In the genomic region with DNA sequence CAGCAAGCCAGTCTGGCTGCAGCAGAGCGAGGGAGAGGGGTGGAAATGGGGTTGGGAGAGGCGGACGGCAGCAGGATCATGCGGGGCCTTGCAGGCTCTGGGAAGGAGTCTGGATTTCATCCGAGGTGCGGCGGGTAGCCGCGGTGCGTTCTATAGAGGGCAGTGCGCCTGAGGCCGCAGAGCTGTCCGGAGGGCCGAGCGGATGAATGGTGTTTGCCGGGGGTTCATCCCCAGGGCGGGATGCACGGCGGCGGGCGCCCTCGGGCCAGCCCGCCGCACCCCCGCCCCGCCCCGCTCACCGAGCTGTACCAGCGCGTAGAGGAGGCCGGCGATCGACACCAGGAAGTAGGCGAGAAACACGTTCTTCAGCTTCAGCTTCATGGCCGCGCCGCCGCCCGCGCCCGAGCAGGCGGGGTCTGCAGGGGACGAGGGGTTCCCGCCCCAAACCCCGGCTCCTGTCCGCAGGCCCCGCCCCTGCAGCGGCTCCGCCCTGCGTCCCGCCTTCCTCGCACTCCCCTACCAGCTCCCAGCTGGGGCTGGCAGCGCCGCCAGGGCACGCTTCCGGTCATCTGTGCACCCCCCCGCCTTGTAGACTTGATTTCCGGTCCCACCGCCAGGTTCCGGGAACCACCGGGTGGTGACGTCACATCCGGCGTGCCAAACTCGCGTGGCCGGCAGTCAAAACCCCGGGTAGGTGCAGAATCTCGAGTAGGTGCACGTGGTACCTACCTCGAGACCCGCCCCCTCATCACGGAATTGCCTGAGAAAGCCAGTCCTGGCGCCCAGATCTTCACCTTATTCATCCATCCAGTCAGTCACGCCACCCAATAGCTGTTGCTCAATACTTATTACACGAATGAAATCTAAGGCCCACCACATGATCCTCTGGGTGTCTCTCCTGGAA, we compare ENCODE assay signal across 1 cellular context.
TF ChIP-seq lines count a peak whose summit lies in the region.

A gene (minus strand): TSS at position 420 of the 904 bp plus-strand sequence. CDS start 39 bp downstream, at position 381.

TF ChIP-seq in K562, 482 proteins besides CTCF, POLR2A, EP300 and RAD21 (continued from another document and continues in another):
- TF ChIP-seq, protein P1, sequence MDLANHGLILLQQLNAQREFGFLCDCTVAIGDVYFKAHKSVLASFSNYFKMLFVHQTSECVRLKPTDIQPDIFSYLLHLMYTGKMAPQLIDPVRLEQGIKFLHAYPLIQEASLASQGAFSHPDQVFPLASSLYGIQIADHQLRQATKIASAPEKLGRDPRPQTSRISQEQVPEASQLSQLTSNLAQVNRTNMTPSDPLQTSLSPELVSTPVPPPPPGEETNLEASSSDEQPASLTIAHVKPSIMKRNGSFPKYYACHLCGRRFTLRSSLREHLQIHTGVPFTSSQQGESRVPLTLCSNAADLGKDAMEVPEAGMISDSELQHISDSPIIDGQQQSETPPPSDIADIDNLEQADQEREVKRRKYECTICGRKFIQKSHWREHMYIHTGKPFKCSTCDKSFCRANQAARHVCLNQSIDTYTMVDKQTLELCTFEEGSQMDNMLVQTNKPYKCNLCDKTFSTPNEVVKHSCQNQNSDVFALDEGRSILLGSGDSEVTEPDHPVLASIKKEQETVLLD (IDR thresholded peaks at IDR 0.05): 0 out of 2 replicates have a peak, but pooled peaks have one; percentile 64
- peak; percentile 74; the same call in 1 of the 2 replicates for TF ChIP-seq MTA3 (IDR thresholded peaks at IDR 0.05; ENCODE audit: borderline replicate concordance)
- TF ChIP-seq E2F3 (CRISPR knock-in tag; IDR thresholded peaks at IDR 0.05): peak; percentile 71; the same call in 1 of the 2 replicates
- peak; percentile 63; the same call in 1 of the 2 replicates for TF ChIP-seq XRCC5 (IDR thresholded peaks at IDR 0.05; ENCODE audit: low read depth, low read length)
- no peak for TF ChIP-seq HDAC6 (IDR thresholded peaks at IDR 0.05; ENCODE audit: low read depth, low read length)
- TF ChIP-seq, protein P2, sequence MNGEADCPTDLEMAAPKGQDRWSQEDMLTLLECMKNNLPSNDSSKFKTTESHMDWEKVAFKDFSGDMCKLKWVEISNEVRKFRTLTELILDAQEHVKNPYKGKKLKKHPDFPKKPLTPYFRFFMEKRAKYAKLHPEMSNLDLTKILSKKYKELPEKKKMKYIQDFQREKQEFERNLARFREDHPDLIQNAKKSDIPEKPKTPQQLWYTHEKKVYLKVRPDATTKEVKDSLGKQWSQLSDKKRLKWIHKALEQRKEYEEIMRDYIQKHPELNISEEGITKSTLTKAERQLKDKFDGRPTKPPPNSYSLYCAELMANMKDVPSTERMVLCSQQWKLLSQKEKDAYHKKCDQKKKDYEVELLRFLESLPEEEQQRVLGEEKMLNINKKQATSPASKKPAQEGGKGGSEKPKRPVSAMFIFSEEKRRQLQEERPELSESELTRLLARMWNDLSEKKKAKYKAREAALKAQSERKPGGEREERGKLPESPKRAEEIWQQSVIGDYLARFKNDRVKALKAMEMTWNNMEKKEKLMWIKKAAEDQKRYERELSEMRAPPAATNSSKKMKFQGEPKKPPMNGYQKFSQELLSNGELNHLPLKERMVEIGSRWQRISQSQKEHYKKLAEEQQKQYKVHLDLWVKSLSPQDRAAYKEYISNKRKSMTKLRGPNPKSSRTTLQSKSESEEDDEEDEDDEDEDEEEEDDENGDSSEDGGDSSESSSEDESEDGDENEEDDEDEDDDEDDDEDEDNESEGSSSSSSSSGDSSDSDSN (IDR thresholded peaks at IDR 0.05; ENCODE audit: borderline replicate concordance in 1 of 2, low read depth in 2 of 2, low read length in 2 of 2): no peak
- TF ChIP-seq, protein P3, sequence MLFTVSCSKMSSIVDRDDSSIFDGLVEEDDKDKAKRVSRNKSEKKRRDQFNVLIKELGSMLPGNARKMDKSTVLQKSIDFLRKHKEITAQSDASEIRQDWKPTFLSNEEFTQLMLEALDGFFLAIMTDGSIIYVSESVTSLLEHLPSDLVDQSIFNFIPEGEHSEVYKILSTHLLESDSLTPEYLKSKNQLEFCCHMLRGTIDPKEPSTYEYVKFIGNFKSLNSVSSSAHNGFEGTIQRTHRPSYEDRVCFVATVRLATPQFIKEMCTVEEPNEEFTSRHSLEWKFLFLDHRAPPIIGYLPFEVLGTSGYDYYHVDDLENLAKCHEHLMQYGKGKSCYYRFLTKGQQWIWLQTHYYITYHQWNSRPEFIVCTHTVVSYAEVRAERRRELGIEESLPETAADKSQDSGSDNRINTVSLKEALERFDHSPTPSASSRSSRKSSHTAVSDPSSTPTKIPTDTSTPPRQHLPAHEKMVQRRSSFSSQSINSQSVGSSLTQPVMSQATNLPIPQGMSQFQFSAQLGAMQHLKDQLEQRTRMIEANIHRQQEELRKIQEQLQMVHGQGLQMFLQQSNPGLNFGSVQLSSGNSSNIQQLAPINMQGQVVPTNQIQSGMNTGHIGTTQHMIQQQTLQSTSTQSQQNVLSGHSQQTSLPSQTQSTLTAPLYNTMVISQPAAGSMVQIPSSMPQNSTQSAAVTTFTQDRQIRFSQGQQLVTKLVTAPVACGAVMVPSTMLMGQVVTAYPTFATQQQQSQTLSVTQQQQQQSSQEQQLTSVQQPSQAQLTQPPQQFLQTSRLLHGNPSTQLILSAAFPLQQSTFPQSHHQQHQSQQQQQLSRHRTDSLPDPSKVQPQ (CRISPR knock-in tag; IDR thresholded peaks at IDR 0.05; ENCODE audit: borderline replicate concordance): no peak
- 0 out of 2 replicates have a peak, but pooled peaks have one; percentile 27 for TF ChIP-seq TCF3 (CRISPR knock-in tag; IDR thresholded peaks at IDR 0.05)
- TF ChIP-seq CBX2 (IDR thresholded peaks at IDR 0.05; ENCODE audit: insufficient read depth, low read length, poor library complexity, severe bottlenecking): no peak
- TF ChIP-seq CHD4 (IDR thresholded peaks at IDR 0.05; ENCODE audit: insufficient read depth, insufficient replicate concordance, low read depth, low read length, poor library complexity, severe bottlenecking): no peak
- no peak for TF ChIP-seq NR4A1 (CRISPR knock-in tag; IDR thresholded peaks at IDR 0.05)
- no peak for TF ChIP-seq NR4A1 (tag; IDR thresholded peaks at IDR 0.05)
- TF ChIP-seq, protein P4, sequence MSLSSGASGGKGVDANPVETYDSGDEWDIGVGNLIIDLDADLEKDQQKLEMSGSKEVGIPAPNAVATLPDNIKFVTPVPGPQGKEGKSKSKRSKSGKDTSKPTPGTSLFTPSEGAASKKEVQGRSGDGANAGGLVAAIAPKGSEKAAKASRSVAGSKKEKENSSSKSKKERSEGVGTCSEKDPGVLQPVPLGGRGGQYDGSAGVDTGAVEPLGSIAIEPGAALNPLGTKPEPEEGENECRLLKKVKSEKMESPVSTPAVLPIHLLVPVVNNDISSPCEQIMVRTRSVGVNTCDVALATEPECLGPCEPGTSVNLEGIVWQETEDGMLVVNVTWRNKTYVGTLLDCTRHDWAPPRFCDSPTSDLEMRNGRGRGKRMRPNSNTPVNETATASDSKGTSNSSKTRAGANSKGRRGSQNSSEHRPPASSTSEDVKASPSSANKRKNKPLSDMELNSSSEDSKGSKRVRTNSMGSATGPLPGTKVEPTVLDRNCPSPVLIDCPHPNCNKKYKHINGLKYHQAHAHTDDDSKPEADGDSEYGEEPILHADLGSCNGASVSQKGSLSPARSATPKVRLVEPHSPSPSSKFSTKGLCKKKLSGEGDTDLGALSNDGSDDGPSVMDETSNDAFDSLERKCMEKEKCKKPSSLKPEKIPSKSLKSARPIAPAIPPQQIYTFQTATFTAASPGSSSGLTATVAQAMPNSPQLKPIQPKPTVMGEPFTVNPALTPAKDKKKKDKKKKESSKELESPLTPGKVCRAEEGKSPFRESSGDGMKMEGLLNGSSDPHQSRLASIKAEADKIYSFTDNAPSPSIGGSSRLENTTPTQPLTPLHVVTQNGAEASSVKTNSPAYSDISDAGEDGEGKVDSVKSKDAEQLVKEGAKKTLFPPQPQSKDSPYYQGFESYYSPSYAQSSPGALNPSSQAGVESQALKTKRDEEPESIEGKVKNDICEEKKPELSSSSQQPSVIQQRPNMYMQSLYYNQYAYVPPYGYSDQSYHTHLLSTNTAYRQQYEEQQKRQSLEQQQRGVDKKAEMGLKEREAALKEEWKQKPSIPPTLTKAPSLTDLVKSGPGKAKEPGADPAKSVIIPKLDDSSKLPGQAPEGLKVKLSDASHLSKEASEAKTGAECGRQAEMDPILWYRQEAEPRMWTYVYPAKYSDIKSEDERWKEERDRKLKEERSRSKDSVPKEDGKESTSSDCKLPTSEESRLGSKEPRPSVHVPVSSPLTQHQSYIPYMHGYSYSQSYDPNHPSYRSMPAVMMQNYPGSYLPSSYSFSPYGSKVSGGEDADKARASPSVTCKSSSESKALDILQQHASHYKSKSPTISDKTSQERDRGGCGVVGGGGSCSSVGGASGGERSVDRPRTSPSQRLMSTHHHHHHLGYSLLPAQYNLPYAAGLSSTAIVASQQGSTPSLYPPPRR (CRISPR knock-in tag; IDR thresholded peaks at IDR 0.05; ENCODE audit: borderline replicate concordance): 0 out of 2 replicates have a peak, but pooled peaks have one; percentile 44
- peak; percentile 86 for TF ChIP-seq PHF20 (IDR thresholded peaks at IDR 0.05; ENCODE audit: partially characterized antibody)
- TF ChIP-seq ETV1 (tag; conservative IDR thresholded peaks at IDR 0.05; ENCODE audit: low read depth): peak; percentile 99
- TF ChIP-seq, protein P5, sequence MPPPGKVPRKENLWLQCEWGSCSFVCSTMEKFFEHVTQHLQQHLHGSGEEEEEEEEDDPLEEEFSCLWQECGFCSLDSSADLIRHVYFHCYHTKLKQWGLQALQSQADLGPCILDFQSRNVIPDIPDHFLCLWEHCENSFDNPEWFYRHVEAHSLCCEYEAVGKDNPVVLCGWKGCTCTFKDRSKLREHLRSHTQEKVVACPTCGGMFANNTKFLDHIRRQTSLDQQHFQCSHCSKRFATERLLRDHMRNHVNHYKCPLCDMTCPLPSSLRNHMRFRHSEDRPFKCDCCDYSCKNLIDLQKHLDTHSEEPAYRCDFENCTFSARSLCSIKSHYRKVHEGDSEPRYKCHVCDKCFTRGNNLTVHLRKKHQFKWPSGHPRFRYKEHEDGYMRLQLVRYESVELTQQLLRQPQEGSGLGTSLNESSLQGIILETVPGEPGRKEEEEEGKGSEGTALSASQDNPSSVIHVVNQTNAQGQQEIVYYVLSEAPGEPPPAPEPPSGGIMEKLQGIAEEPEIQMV (tag; conservative IDR thresholded peaks at IDR 0.05; ENCODE audit: low read depth): no peak
- peak; percentile 75; the same call in 1 of the 2 replicates for TF ChIP-seq ZNF830 (CRISPR knock-in tag; IDR thresholded peaks at IDR 0.05)
- no peak for TF ChIP-seq ZC3H8 (IDR thresholded peaks at IDR 0.05)
- peak; percentile 99 for TF ChIP-seq POLR2AphosphoS2 (IDR thresholded peaks at IDR 0.05; ENCODE audit: low read length)
- peak; percentile 96 for TF ChIP-seq SIN3A (IDR thresholded peaks at IDR 0.05; ENCODE audit: borderline replicate concordance in 2 of 2, control insufficient read depth in 1 of 2, low read depth in 2 of 2, low read length in 2 of 2)
- peak; percentile 70 for TF ChIP-seq ZKSCAN1 (IDR thresholded peaks at IDR 0.05; ENCODE audit: low read depth, low read length)
- no peak for TF ChIP-seq MAFF (IDR thresholded peaks at IDR 0.05; ENCODE audit: low read length)
- TF ChIP-seq TRIM28 (IDR thresholded peaks at IDR 0.05): no peak
- peak; percentile 95 for TF ChIP-seq ZBTB7A (IDR thresholded peaks at IDR 0.05; ENCODE audit: borderline replicate concordance, control insufficient read depth, low read depth, low read length)
- no peak for TF ChIP-seq BCL6 (CRISPR knock-in tag; IDR thresholded peaks at IDR 0.05)
- peak in 2 of 3 experiments; percentile 66 to 81 for TF ChIP-seq YY1 (IDR thresholded peaks at IDR 0.05; ENCODE audit: borderline replicate concordance in 1 of 3, control insufficient read depth in 1 of 3, extremely low read depth in 1 of 3, insufficient read depth in 3 of 3, insufficient read length in 1 of 3, insufficient replicate concordance in 2 of 3, low read depth in 1 of 3, low read length in 2 of 3)
